In genomic region chr2:231615058-231615671, GRCh38 we compare ENCODE assay signal across 9 cellular contexts. TPM values are rescaled to one million over a fixed set of nuclear protein-coding genes. Genes with fewer than 3 reads are reported as not detected.
DNase-seq lines count a peak whose midpoint lies in the region; ATAC-seq and TF ChIP-seq lines count a peak whose summit lies in the region.
"Had no signal": no experiment of that assay in that cellular context is flagged by ENCODE, and none has a peak within 500 bp of the region (broad histone marks: within the 10 kb centered on the region; RNA-seq: fewer than 3 reads in every experiment).

No MANE protein-coding gene starts in this region.

- H3K27ac Mint-ChIP-seq in WTC11 = peak overlapping the region; percentile 99

- no peaks in the 10 kb centered on the region for H3K36me3 ChIP-seq in sigmoid colon

- peaks cover 0 to 59% (median 55%) of the 10 kb centered on the region in 4 donors for H3K4me1 ChIP-seq in sigmoid colon

- 0 out of 3 replicates have a peak, but pooled peaks have one; percentile 20 for TF ChIP-seq CTCF in GM12872 (IDR thresholded peaks at IDR 0.05; ENCODE audit: insufficient read depth, low read depth, low read length)
- no peak for TF ChIP-seq CTCF in WTC11 (IDR thresholded peaks at IDR 0.05)
- TF ChIP-seq CTCF in sigmoid colon (IDR thresholded peaks at IDR 0.05) = no peak

- peaks cover 70% of the 10 kb centered on the region for H3K4me1 Mint-ChIP-seq in WTC11

- peak overlapping the region; percentile 37 to 51 (median 47) for H3K4me3 ChIP-seq in sigmoid colon

- H3K4me3 Mint-ChIP-seq in WTC11 = peak overlapping the region; percentile 72

- no peak for TF ChIP-seq EP300 in sigmoid colon (IDR thresholded peaks at IDR 0.05)

- no peaks in the 10 kb centered on the region for H3K9me3 ChIP-seq in sigmoid colon

- peak overlapping the region; percentile 97 to 98 (median 98) for H3K27ac ChIP-seq in sigmoid colon

- POLR2A ChIA-PET in WTC11 (lab: Charles Lee) = interaction anchor here (0.5 to 6.0 kb wide), 10 partner anchors 10 to 912 kb away, joined by 3 to 145 read pairs (median 12); partner anchors contain the start of gene PTMA

- DNase-seq in WTC11 (ENCODE audit: low spot score) (peak; percentile 40), germinal center (ENCODE audit: low spot score) (peak; percentile 31), sigmoid colon (peak; percentile 74), islet precursor cell (no peak), GDM1 (lab: John Stamatoyannopoulos, UW) (no peak), SW 1271 (lab: John Stamatoyannopoulos, UW) (no peak)

- CTCF ChIA-PET in WTC11 (lab: Charles Lee) = interaction anchor here (0.8 to 10.7 kb wide), 12 partner anchors 10 to 100 kb away, joined by 3 to 236 read pairs (median 12); partner anchors contain the start of gene PTMA

- peaks cover 2% of the 10 kb centered on the region; the same call in 1 of the 2 replicates for H3K27me3 Mint-ChIP-seq in WTC11 (ENCODE audit: low read depth)

- no peaks in the 10 kb centered on the region for H3K27me3 ChIP-seq in sigmoid colon

- no peaks in the 10 kb centered on the region for H3K9me3 Mint-ChIP-seq in WTC11

- intact Hi-C loops in sigmoid colon (cut with DNase I) = no loop called here

- no peak for TF ChIP-seq POLR2A in sigmoid colon (IDR thresholded peaks at IDR 0.05)

- ATAC-seq in WTC11 (0 out of 2 replicates have a peak, but pooled peaks have one; percentile 0), HG02973 (IDR thresholded peaks at IDR 0.05; ENCODE audit: unreplicated experiment) (no peak)

- 49 to 83% methylated on average over 31 of the region's 31 CpGs for WGBS in sigmoid colon, 2 donors

- H3K36me3 Mint-ChIP-seq in WTC11 = no peaks in the 10 kb centered on the region

TF ChIP-seq in WTC11, 78 proteins besides CTCF, POLR2A, EP300 and RAD21:
- no peak for TF ChIP-seq FOXP1 (CRISPR knock-in tag; IDR thresholded peaks at IDR 0.05; ENCODE audit: borderline replicate concordance)
- TF ChIP-seq PRDM15 (CRISPR knock-in tag; IDR thresholded peaks at IDR 0.05) = peak; percentile 27; the same call in 1 of the 2 replicates
- TF ChIP-seq IRF1 (CRISPR knock-in tag; IDR thresholded peaks at IDR 0.05) = no peak
- TF ChIP-seq TEAD1 (CRISPR knock-in tag; IDR thresholded peaks at IDR 0.05) = peak; percentile 45; the same call in 1 of the 2 replicates
- TF ChIP-seq ETV6 (CRISPR knock-in tag; IDR thresholded peaks at IDR 0.05) = 0 out of 2 replicates have a peak, but pooled peaks have one; percentile 52
- 0 out of 2 replicates have a peak, but pooled peaks have one; percentile 24 for TF ChIP-seq HMGXB4 (CRISPR knock-in tag; IDR thresholded peaks at IDR 0.05)
- TF ChIP-seq E2F5 (CRISPR knock-in tag; IDR thresholded peaks at IDR 0.05) = no peak
- TF ChIP-seq ZBTB21 (CRISPR knock-in tag; IDR thresholded peaks at IDR 0.05; ENCODE audit: borderline replicate concordance) = 0 out of 2 replicates have a peak, but pooled peaks have one; percentile 26
- peak; percentile 44; the same call in 1 of the 2 replicates for TF ChIP-seq MAX (CRISPR knock-in tag; IDR thresholded peaks at IDR 0.05)

RNA-seq across cellular contexts. Expression of gene TEX44, which starts 22.5 kb away (rescaled TPM):
- total RNA-seq in WTC11 (2021) (not detected in 3 replicates), sigmoid colon (not detected)
- polyA plus RNA-seq in sigmoid colon = not detected
- total RNA-seq: lower leg skin had no signal

Comparison
In these comparisons a context has a peak if more than half of its experiments do, and no peak if none do; other contexts are left out.
1. DNase-seq: peak in WTC11 (single experiment), germinal center (single experiment) and sigmoid colon (single experiment); none in islet precursor cell (single experiment), GDM1 (single experiment) and SW 1271 (0 of 2).